Comparison of ENCODE assay signal across 9 cellular contexts in genomic region chr15:82810863-82811421, GRCh38. TPM values are rescaled to one million over a fixed set of nuclear protein-coding genes. Genes with fewer than 3 reads are reported as not detected.
DNase-seq lines count a peak whose midpoint lies in the region; ATAC-seq and TF ChIP-seq lines count a peak whose summit lies in the region.
"Had no signal": no experiment of that assay in that cellular context is flagged by ENCODE, and none has a peak within 500 bp of the region (broad histone marks: within the 10 kb centered on the region; RNA-seq: fewer than 3 reads in every experiment).

No MANE protein-coding gene starts in this region.

- H3K27ac ChIP-seq in DOHH2 (ENCODE audit: low read depth, low read length) (peak overlapping the region; percentile 80), OCI-LY1 (ENCODE audit: low read depth, low read length, poor library complexity, severe bottlenecking) (peak overlapping the region; percentile 89)

- no peaks in the 10 kb centered on the region for H3K9me2 ChIP-seq in DOHH2 (replicated peaks; ENCODE audit: control insufficient read depth, low read length)
- H3K9me2 ChIP-seq in OCI-LY1 (ENCODE audit: low read depth, low read length), result no peaks in the 10 kb centered on the region

- peaks cover 4% of the 10 kb centered on the region; the same call in 1 of the 2 replicates for H4K20me1 ChIP-seq in DOHH2 (ENCODE audit: control insufficient read depth, insufficient read depth, low read depth, low read length)
- no peaks in the 10 kb centered on the region for H4K20me1 ChIP-seq in OCI-LY1 (ENCODE audit: insufficient read depth, low read length)

- H3K4me2 ChIP-seq in DOHH2 (ENCODE audit: low read length) (peak overlapping the region; percentile 70), OCI-LY1 (ENCODE audit: low read length) (peak overlapping the region; percentile 87)

- H3K4me1 Mint-ChIP-seq in activated naive CD8-positive, alpha-beta T cell treated with anti-CD3 and anti-CD28 coated beads for 36 hours, result peaks cover 34% of the 10 kb centered on the region

- peaks cover 42% of the 10 kb centered on the region for H3K4me1 ChIP-seq in DOHH2 (ENCODE audit: control insufficient read depth, low read length)
- H3K4me1 ChIP-seq in OCI-LY1 (ENCODE audit: insufficient read depth, low read length, severe bottlenecking), result peaks cover 48% of the 10 kb centered on the region

- peak; percentile 39 for DNase-seq in activated naive CD8-positive, alpha-beta T cell treated with anti-CD3 and anti-CD28 coated beads for 36 hours
- DNase-seq in kidney glomerular epithelial cell (lab: John Stamatoyannopoulos, UW), result peak; percentile 77
- DNase-seq in stimulated activated CD8-positive, alpha-beta memory T cell treated with anti-CD3 and anti-CD28 coated beads, Interleukin-7, amount 100 ng/mL, for 4 hours (ENCODE audit: low read depth in 2 of 2), result peak; percentile 14 to 40

- H3K36me3 ChIP-seq in DOHH2 (ENCODE audit: control insufficient read depth, low read length) (peaks cover 40% of the 10 kb centered on the region), OCI-LY1 (ENCODE audit: insufficient read depth, low read length) (peaks cover 36% of the 10 kb centered on the region)

- H3K9me3 ChIP-seq in DOHH2 (ENCODE audit: control insufficient read depth, insufficient read depth, low read length) (no peaks in the 10 kb centered on the region), OCI-LY1 (ENCODE audit: low read length) (no peaks in the 10 kb centered on the region)

- H3K27ac Mint-ChIP-seq in activated naive CD8-positive, alpha-beta T cell treated with anti-CD3 and anti-CD28 coated beads for 36 hours, result peak overlapping the region; percentile 95

- H3K4me3 Mint-ChIP-seq in activated naive CD8-positive, alpha-beta T cell treated with anti-CD3 and anti-CD28 coated beads for 36 hours, result peak overlapping the region; percentile 88

- H3K9me3 Mint-ChIP-seq in activated naive CD8-positive, alpha-beta T cell treated with anti-CD3 and anti-CD28 coated beads for 36 hours, result no peaks in the 10 kb centered on the region

- no peak overlapping the region for H2AFZ ChIP-seq in OCI-LY1 (ENCODE audit: low read length)

- peaks cover 34% of the 10 kb centered on the region for H3K36me3 Mint-ChIP-seq in activated naive CD8-positive, alpha-beta T cell treated with anti-CD3 and anti-CD28 coated beads for 36 hours

- H3K79me2 ChIP-seq in DOHH2 (ENCODE audit: control insufficient read depth, low read length) (peaks cover 59% of the 10 kb centered on the region), OCI-LY1 (ENCODE audit: insufficient read depth, low read length) (peaks cover 35% of the 10 kb centered on the region)

- no peaks in the 10 kb centered on the region for H3K27me3 ChIP-seq in DOHH2 (ENCODE audit: control insufficient read depth, low read length)
- no peaks in the 10 kb centered on the region for H3K27me3 ChIP-seq in OCI-LY1 (ENCODE audit: insufficient read depth, low read length)

- ATAC-seq in HG02642 (IDR thresholded peaks at IDR 0.05; ENCODE audit: poor library complexity, unreplicated experiment) (no peak), GM21529 (IDR thresholded peaks at IDR 0.05; ENCODE audit: unreplicated experiment) (no peak), GM18517 (IDR thresholded peaks at IDR 0.05; ENCODE audit: unreplicated experiment) (no peak)

- H3K27me3 Mint-ChIP-seq in activated naive CD8-positive, alpha-beta T cell treated with anti-CD3 and anti-CD28 coated beads for 36 hours, result no peaks in the 10 kb centered on the region

- TF ChIP-seq CTCF in DOHH2 (IDR thresholded peaks at IDR 0.05; ENCODE audit: low read depth, low read length, poor library complexity, severe bottlenecking) (no peak), OCI-LY1 (IDR thresholded peaks at IDR 0.05; ENCODE audit: low read length) (no peak)

- H3K4me3 ChIP-seq in DOHH2 (ENCODE audit: low read length) (peak overlapping the region; percentile 92), OCI-LY1 (ENCODE audit: low read depth, low read length, poor library complexity, severe bottlenecking) (peak overlapping the region; percentile 91)

- H3K9ac ChIP-seq in OCI-LY1 (ENCODE audit: low read length), result peak overlapping the region; percentile 76

- H3F3A ChIP-seq in DOHH2 (ENCODE audit: control insufficient read depth, insufficient read depth) (peaks cover 31% of the 10 kb centered on the region), OCI-LY1 (ENCODE audit: insufficient read depth, low read length) (0 out of 2 replicates have a peak, but pooled peaks cover 7% of the 10 kb centered on the region)

RNA-seq across cellular contexts. Expression of gene WHAMM, which starts 1.5 kb away (rescaled TPM):
- 1 to 10 TPM; 6.5 to 7.6 TPM for total RNA-seq in activated naive CD8-positive, alpha-beta T cell treated with anti-CD3 and anti-CD28 coated beads for 36 hours

RNA-seq across cellular contexts. Expression of gene FSD2, which starts 5.1 kb away (rescaled TPM):
- not detected for total RNA-seq in activated naive CD8-positive, alpha-beta T cell treated with anti-CD3 and anti-CD28 coated beads for 36 hours
- total RNA-seq: HT1080 had no signal

Comparison
In these comparisons a context has a peak if more than half of its experiments do, and no peak if none do; other contexts are left out.
1. DNase-seq: peak in every context shown above with its lines; median percentile 77 in kidney glomerular epithelial cell; 39 in activated naive CD8-positive, alpha-beta T cell treated with anti-CD3 and anti-CD28 coated beads for 36 hours; 27 in stimulated activated CD8-positive, alpha-beta memory T cell treated with anti-CD3 and anti-CD28 coated beads, Interleukin-7, amount 100 ng/mL, for 4 hours.